In the genomic region with DNA sequence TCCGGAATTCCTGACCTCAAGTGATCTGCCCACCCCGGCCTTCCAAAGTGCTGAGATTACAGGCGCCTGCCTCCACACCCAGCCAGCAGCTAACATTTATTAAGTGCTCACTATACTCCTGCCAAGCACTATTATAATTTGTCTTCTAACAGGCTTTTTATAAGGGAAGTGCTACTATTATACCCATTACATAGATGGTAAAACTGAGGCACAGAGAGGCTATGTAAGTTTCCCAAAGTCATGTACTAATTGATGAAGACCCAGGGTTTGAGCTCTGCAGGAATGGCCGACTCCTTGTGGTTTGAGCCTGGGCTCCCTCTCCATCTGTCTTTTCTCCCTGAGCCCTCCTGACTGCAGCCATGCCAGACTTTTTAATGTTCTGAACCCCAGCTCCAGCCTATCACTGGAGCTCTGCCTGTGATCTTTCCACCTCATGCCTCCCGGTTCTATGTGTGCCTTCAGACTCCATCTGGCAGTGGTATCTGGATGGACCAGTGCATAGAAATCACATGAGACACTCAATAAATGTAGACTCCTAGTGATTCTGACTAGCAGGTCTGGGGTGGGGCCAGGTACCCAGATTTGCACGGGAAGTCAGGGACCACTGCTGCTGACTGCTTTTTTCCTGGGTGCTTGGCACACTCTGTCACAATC, we compare ENCODE assay signal across 17 cellular contexts.
"Had no signal": no experiment of that assay in that cellular context is flagged by ENCODE, and none has a peak within 500 bp of the region (broad histone marks: within the 10 kb centered on the region; RNA-seq: fewer than 3 reads in every experiment).

No MANE protein-coding gene starts in this region.

- H3K4me3 ChIP-seq: breast epithelium, esophagus squamous epithelium, pancreas, skin epidermis, tibial nerve had no signal

- H3K4me3 Mint-ChIP-seq: activated CD4-positive, alpha-beta memory T cell treated with anti-CD3 and anti-CD28 coated beads for 36 hours; activated naive CD8-positive, alpha-beta T cell; nephron progenitor cell had no signal

- H3K9me3 Mint-ChIP-seq: activated CD4-positive, alpha-beta memory T cell treated with anti-CD3 and anti-CD28 coated beads for 36 hours; nephron progenitor cell had no signal

- H3K4me1 ChIP-seq: breast epithelium, esophagus squamous epithelium, tibial nerve had no signal

- H3K27me3 Mint-ChIP-seq: activated CD4-positive, alpha-beta memory T cell treated with anti-CD3 and anti-CD28 coated beads for 36 hours; activated naive CD8-positive, alpha-beta T cell had no signal

- H3K9me3 ChIP-seq: breast epithelium, esophagus squamous epithelium, pancreas, tibial nerve had no signal

- FAIRE-seq: endometrium, islet of Langerhans, pancreas had no signal

- DNase-seq: activated CD4-positive, alpha-beta memory T cell treated with anti-CD3 and anti-CD28 coated beads for 36 hours; activated gamma-delta T cell; activated T-cell treated with anti-CD3 and anti-CD28 coated beads, Interleukin-2, amount 50 U/mL, for 48 hours; amygdala; esophagus squamous epithelium; nephron progenitor cell; retina; stimulated activated CD4-positive, alpha-beta T cell treated with anti-CD3 and anti-CD28 coated beads, Interleukin-4, amount 100 ng/mL, for 4 hours; T-helper 2 cell had no signal

- H3K27me3 ChIP-seq: breast epithelium, esophagus squamous epithelium, foreskin keratinocyte, pancreas, tibial nerve had no signal

- H3K36me3 Mint-ChIP-seq: activated CD4-positive, alpha-beta memory T cell treated with anti-CD3 and anti-CD28 coated beads for 36 hours; activated naive CD8-positive, alpha-beta T cell had no signal

- H3K36me3 ChIP-seq: breast epithelium, esophagus squamous epithelium, pancreas, tibial nerve had no signal

- H3K27ac Mint-ChIP-seq: activated CD4-positive, alpha-beta memory T cell treated with anti-CD3 and anti-CD28 coated beads for 36 hours; activated naive CD8-positive, alpha-beta T cell had no signal

- H3K27ac ChIP-seq: esophagus squamous epithelium, foreskin keratinocyte, skin epidermis, tibial nerve had no signal
